ENCODE assay signal across 19 cellular contexts in the genomic region with DNA sequence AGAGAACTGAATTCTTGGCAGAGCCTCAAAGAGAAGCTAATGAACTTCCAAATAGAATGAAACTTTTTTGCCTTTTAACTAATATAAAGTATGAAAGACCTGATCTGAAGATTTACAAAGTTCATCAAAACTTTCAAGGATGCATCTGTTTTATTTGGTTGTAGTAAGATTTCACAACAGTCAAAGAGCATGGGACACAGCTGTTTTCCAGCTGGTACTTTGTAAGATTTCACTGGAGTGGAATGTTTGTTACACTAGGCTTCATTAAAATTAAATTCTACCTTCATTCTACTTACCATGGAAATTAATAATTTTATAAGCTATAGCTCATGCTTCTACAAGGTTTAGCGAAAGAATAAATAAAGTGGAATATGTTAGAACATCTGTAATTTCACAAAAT.
A peak's percentile ranks its signal among the peaks of the same experiment; 100 is the strongest.
DNase-seq lines count a peak whose midpoint lies in the region; ATAC-seq and TF ChIP-seq lines count a peak whose summit lies in the region.
"Had no signal": no experiment of that assay in that cellular context is flagged by ENCODE, and none has a peak within 500 bp of the region (broad histone marks: within the 10 kb centered on the region; RNA-seq: fewer than 3 reads in every experiment).

No MANE protein-coding gene starts in this region.

- H3K27me3 ChIP-seq in right atrium auricular region, result no peaks in the 10 kb centered on the region
- no peaks in the 10 kb centered on the region for H3K27me3 ChIP-seq in SU-DHL-6 (ENCODE audit: low read length)
- H3K27me3 ChIP-seq: BE2C had no signal

- intact Hi-C loops in Right ventricle myocardium inferior (cut with DNase I), result no loop called here

- H3F3A ChIP-seq in SU-DHL-6 (ENCODE audit: insufficient read depth), result no peaks in the 10 kb centered on the region

- DNase-seq in Right ventricle myocardium inferior (ENCODE audit: missing footprints) (no peak), right atrium auricular region (ENCODE audit: low spot score) (no peak), fibroblast of gingiva (ENCODE audit: low read depth) (peak; percentile 36), myocyte (ENCODE audit: low read depth) (peak; percentile 1), midbrain (lab: John Stamatoyannopoulos, UW) (no peak)
- DNase-seq in stimulated activated CD4-positive, alpha-beta T cell treated with anti-CD3 and anti-CD28 coated beads, Interleukin-4, amount 100 ng/mL, for 1 hour, result no peak
- DNase-seq: BE2C; Caco-2; CD4-positive, alpha-beta T cell; GOT3; KBM-7; NCI-H187 treated with DMSO at 0.1 percent for 48 hours; NCI-H510A treated with DMSO at 0.1 percent for 48 hours; NCI-H774; SHP77 treated with DMSO at 0.1 percent for 48 hours had no signal

- H3K9ac ChIP-seq in SU-DHL-6 (ENCODE audit: low read length), result no peak overlapping the region

- no peak for TF ChIP-seq CTCF in right atrium auricular region (IDR thresholded peaks at IDR 0.05)
- no peak for TF ChIP-seq CTCF in SU-DHL-6 (IDR thresholded peaks at IDR 0.05; ENCODE audit: insufficient read depth, low read length, poor library complexity, severe bottlenecking)

- ATAC-seq in Right ventricle myocardium inferior (peak; percentile 79), HG02798 (IDR thresholded peaks at IDR 0.05; ENCODE audit: poor library complexity, unreplicated experiment) (no peak)
- ATAC-seq: HepG2 had no signal

- no peaks in the 10 kb centered on the region for H3K9me2 ChIP-seq in SU-DHL-6 (replicated peaks; ENCODE audit: insufficient read depth, low read length)

- no peak overlapping the region for H3K4me3 ChIP-seq in right atrium auricular region
- no peak overlapping the region for H3K4me3 ChIP-seq in SU-DHL-6 (ENCODE audit: insufficient read depth, low read length, poor library complexity, severe bottlenecking)

- H3K36me3 ChIP-seq in right atrium auricular region (no peaks in the 10 kb centered on the region), SU-DHL-6 (ENCODE audit: low read length) (no peaks in the 10 kb centered on the region)
- H3K36me3 ChIP-seq: BE2C had no signal

- no peaks in the 10 kb centered on the region for H3K79me2 ChIP-seq in SU-DHL-6 (ENCODE audit: insufficient read depth, low read length)

- H3K27ac ChIP-seq in right atrium auricular region (no peak overlapping the region), SU-DHL-6 (ENCODE audit: low read depth, low read length) (no peak overlapping the region)
- H3K27ac ChIP-seq: 22Rv1 had no signal

- H4K20me1 ChIP-seq in SU-DHL-6 (ENCODE audit: low read depth, low read length), result no peaks in the 10 kb centered on the region

- H3K4me1 ChIP-seq in right atrium auricular region, result no peaks in the 10 kb centered on the region
- H3K4me1 ChIP-seq: BE2C, Caco-2 had no signal

- H3K4me2 ChIP-seq in SU-DHL-6 (ENCODE audit: low read depth, low read length, poor library complexity, severe bottlenecking), result no peak overlapping the region

- H3K9me3 ChIP-seq in right atrium auricular region (peaks cover 0 to 8% of the 10 kb centered on the region in 2 donors), SU-DHL-6 (ENCODE audit: insufficient read depth, low read length) (peaks cover 4% of the 10 kb centered on the region; the same call in 1 of the 2 replicates)
- H3K9me3 ChIP-seq: BE2C, Caco-2 had no signal

- peak overlapping the region; percentile 71 for H2AFZ ChIP-seq in SU-DHL-6 (ENCODE audit: low read depth, low read length, severe bottlenecking)

Comparison
In these comparisons a context has a peak if more than half of its experiments do, and no peak if none do; other contexts are left out.
1. DNase-seq: peak in fibroblast of gingiva (single experiment) and myocyte (single experiment); none in Right ventricle myocardium inferior (single experiment), right atrium auricular region (single experiment), midbrain (single experiment) and stimulated activated CD4-positive, alpha-beta T cell treated with anti-CD3 and anti-CD28 coated beads, Interleukin-4, amount 100 ng/mL, for 1 hour (single experiment).